Comparison of ENCODE assay signal across 8 cellular contexts in the genomic region with DNA sequence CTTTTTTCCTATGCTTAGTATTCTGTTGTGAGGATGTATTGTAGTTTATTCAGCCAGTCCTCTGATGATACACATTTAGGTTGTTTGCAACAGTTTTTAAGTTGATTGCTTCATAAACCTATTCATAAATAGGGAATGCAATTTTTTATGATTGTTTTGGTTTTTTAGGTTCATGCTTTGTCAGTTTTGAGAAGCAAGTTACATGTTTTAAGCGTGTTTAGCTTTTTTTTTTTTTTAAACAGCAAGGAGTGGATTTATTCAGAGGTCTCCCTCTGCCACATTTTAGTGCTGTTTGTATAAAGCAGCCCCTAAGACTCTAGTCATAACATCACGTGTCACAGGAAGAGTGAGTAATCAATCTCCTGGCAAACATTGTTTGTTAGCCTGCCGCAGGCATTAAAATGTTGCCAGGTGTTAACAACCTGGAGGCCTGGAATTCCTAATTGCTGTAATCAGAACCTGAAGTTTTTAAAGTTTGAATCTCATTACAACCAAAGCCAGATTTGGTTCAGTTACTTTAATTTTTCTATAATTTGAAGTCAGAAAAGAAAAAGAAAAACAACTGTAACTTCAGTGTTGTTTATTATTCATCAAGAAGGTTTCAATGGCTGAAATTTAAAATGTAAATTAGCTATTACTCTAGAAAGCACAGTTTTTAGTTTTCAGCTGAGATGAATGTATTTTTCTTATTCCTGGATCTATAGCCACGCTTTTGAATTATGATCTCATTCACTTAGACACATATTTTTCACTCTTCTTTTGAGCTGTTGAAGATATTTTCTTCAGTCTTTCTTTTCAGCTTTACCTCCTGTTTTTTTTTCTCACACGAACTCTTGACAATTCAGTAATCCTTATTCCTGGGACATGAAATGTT. TPM values are rescaled to one million over a fixed set of nuclear protein-coding genes. Genes with fewer than 3 reads are reported as not detected.
A peak's percentile ranks its signal among the peaks of the same experiment; 100 is the strongest.
DNase-seq lines count a peak whose midpoint lies in the region; ATAC-seq and TF ChIP-seq lines count a peak whose summit lies in the region.

No MANE protein-coding gene starts in this region.

- H3K4me1 ChIP-seq in RWPE2 (ENCODE audit: insufficient read depth, poor library complexity, severe bottlenecking) (peaks cover 61% of the 10 kb centered on the region), smooth muscle cell (ENCODE audit: low read depth) (no peaks in the 10 kb centered on the region)

- no peak overlapping the region for H2AFZ ChIP-seq in smooth muscle cell (ENCODE audit: low read depth)

- H3K4me3 ChIP-seq in RWPE2 (ENCODE audit: severe bottlenecking) (no peak overlapping the region), epithelial cell of esophagus (ENCODE audit: low read length) (no peak overlapping the region), smooth muscle cell (no peak overlapping the region)

- 38% methylated on average over 5 of the region's 5 CpGs for WGBS in smooth muscle cell (ENCODE audit: low lambda C conversion rate)

- H3K27me3 ChIP-seq in RWPE2 (ENCODE audit: insufficient read depth, poor library complexity, severe bottlenecking) (no peaks in the 10 kb centered on the region), smooth muscle cell (ENCODE audit: low read depth) (no peaks in the 10 kb centered on the region)

- H3K36me3 ChIP-seq in RWPE2 (ENCODE audit: low read depth) (peaks cover 34% of the 10 kb centered on the region), smooth muscle cell (ENCODE audit: low read depth) (no peaks in the 10 kb centered on the region)

- H3K9me3 ChIP-seq in RWPE2 (ENCODE audit: severe bottlenecking) (no peaks in the 10 kb centered on the region), smooth muscle cell (replicated peaks; ENCODE audit: low read depth) (no peaks in the 10 kb centered on the region)

- H4K20me1 ChIP-seq in smooth muscle cell (ENCODE audit: low read depth): no peaks in the 10 kb centered on the region

- peak overlapping the region; percentile 80 for H3K27ac ChIP-seq in RWPE2 (ENCODE audit: poor library complexity, severe bottlenecking)
- peak overlapping the region; percentile 54 for H3K27ac ChIP-seq in smooth muscle cell (ENCODE audit: low read depth)

- no peak for DNase-seq in activated CD4-positive, CD25-positive, alpha-beta regulatory T cell (lab: John Stamatoyannopoulos, UW)
- DNase-seq in RWPE2 (ENCODE audit: low spot score) (peak; percentile 87), epithelial cell of esophagus (ENCODE audit: low read depth) (peak; percentile 95), smooth muscle cell (lab: John Stamatoyannopoulos, UW; ENCODE audit: unreplicated experiment) (no peak), foreskin melanocyte (no peak), NCI-H2107 treated with DMSO at 0.1 percent for 48 hours (lab: John Stamatoyannopoulos, UW; ENCODE audit: unreplicated experiment) (no peak), GDM1 (lab: John Stamatoyannopoulos, UW) (no peak)

- peaks cover 6% of the 10 kb centered on the region for H3F3A ChIP-seq in smooth muscle cell (ENCODE audit: low read depth)

- peak; percentile 46 to 53 for ATAC-seq in activated CD4-positive, CD25-positive, alpha-beta regulatory T cell treated with anti-CD3 and anti-CD28 coated beads, Interleukin-2, amount 50 U/mL, for 24 hours
- ATAC-seq in RWPE2 (ENCODE audit: low read depth): peak; percentile 87

- H3K9ac ChIP-seq in smooth muscle cell (ENCODE audit: low read depth): peak overlapping the region; percentile 20

- H3K4me2 ChIP-seq in smooth muscle cell: no peak overlapping the region

- TF ChIP-seq CTCF in RWPE2 (IDR thresholded peaks at IDR 0.05; ENCODE audit: poor library complexity, severe bottlenecking) (no peak), epithelial cell of esophagus (IDR thresholded peaks at IDR 0.05; ENCODE audit: insufficient read depth, low read depth, low read length, missing control alignments) (no peak), smooth muscle cell (IDR thresholded peaks at IDR 0.05; ENCODE audit: borderline replicate concordance, insufficient read depth, poor library complexity, severe bottlenecking) (no peak)

- H3K79me2 ChIP-seq in smooth muscle cell (ENCODE audit: low read depth): no peaks in the 10 kb centered on the region

RNA-seq across cellular contexts. Expression of a gene that starts 59.2 kb away (rescaled TPM):
- 0.49 and 1.4 TPM in 2 replicates for total RNA-seq in smooth muscle cell
- polyA plus RNA-seq in smooth muscle cell: 0.35 and 1.8 TPM in 2 replicates

Comparison
In these comparisons a context has a peak if more than half of its experiments do, and no peak if none do; other contexts are left out.
1. DNase-seq: peak in RWPE2 (single experiment) and epithelial cell of esophagus (single experiment); none in activated CD4-positive, CD25-positive, alpha-beta regulatory T cell (0 of 4), smooth muscle cell (single experiment), foreskin melanocyte (single experiment), NCI-H2107 treated with DMSO at 0.1 percent for 48 hours (single experiment) and GDM1 (single experiment).